Comparison of ENCODE assay signal across 19 cellular contexts in the genomic region with DNA sequence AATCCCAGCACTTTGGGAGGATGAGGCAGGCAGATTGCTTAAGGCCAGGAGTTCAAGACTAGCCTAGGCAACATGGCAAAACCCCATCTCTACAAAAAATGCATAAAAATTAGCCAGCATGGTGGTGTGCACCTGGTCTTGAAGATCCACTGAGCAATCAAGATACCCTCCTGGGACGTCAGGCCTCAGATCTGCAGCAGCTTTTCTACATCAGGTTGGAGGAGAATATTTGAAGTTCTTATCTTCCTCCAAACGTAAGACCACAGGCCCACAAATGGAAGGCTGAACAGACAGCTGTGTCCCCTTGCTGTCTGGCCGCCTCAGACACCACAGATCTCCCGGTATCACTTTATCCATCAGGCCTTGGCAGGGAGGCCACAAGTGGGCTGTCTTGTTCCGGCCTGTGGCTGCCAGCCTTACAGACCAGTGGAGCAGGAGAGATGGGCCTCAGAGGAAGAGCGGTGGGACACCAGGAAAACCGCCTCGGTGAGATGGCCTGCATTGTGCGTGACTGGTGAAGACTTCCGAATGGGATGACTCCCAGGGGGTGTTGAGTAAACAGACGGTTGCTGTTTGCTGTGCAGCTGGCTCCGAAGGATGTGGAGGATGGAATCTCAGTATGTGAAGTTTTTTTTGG. TPM values are rescaled to one million over a fixed set of nuclear protein-coding genes. Genes with fewer than 3 reads are reported as not detected.
DNase-seq lines count a peak whose midpoint lies in the region; ATAC-seq and TF ChIP-seq lines count a peak whose summit lies in the region.
"Had no signal": no experiment of that assay in that cellular context is flagged by ENCODE, and none has a peak within 500 bp of the region (broad histone marks: within the 10 kb centered on the region; RNA-seq: fewer than 3 reads in every experiment).

No MANE protein-coding gene starts in this region.

- H3K27me3 Mint-ChIP-seq in activated CD8-positive, alpha-beta T cell treated with anti-CD3 and anti-CD28 coated beads, Interleukin-2, amount 10 ng/mL, durations not matched to agents 7 days and 5 days (ENCODE audit: low read depth) = no peaks in the 10 kb centered on the region
- H3K27me3 Mint-ChIP-seq in activated CD8-positive, alpha-beta T cell treated with anti-CD3 and anti-CD28 coated beads for 36 hours = no peaks in the 10 kb centered on the region

- ATAC-seq in activated CD8-positive, alpha-beta T cell treated with anti-CD3 and anti-CD28 coated beads, Interleukin-2, amount 10 ng/mL, durations not matched to agents 7 days and 5 days = no peak
- ATAC-seq in activated CD8-positive, alpha-beta T cell treated with anti-CD3 and anti-CD28 coated beads for 36 hours = no peak
- ATAC-seq in sciatic nerve (peak; percentile 73), HG02970 (IDR thresholded peaks at IDR 0.05; ENCODE audit: low FRiP score, unreplicated experiment) (no peak)
- ATAC-seq: GM12878, K562, pancreas had no signal

- peak overlapping the region; percentile 7 for H3K27ac Mint-ChIP-seq in activated CD8-positive, alpha-beta T cell treated with anti-CD3 and anti-CD28 coated beads, Interleukin-2, amount 10 ng/mL, durations not matched to agents 7 days and 5 days
- H3K27ac Mint-ChIP-seq in activated CD8-positive, alpha-beta T cell treated with anti-CD3 and anti-CD28 coated beads for 36 hours = no peak overlapping the region
- H3K27ac Mint-ChIP-seq: activated B cell treated with CpG ODN at 0.5 μM for 24 hours had no signal

- no peaks in the 10 kb centered on the region for H3K9me3 Mint-ChIP-seq in activated CD8-positive, alpha-beta T cell treated with anti-CD3 and anti-CD28 coated beads, Interleukin-2, amount 10 ng/mL, durations not matched to agents 7 days and 5 days (ENCODE audit: insufficient read depth)
- H3K9me3 Mint-ChIP-seq in activated CD8-positive, alpha-beta T cell treated with anti-CD3 and anti-CD28 coated beads for 36 hours = peaks cover 8% of the 10 kb centered on the region

- DNase-seq in activated CD8-positive, alpha-beta T cell treated with anti-CD3 and anti-CD28 coated beads, Interleukin-2, amount 10 ng/mL, durations not matched to agents 7 days and 5 days = no peak
- DNase-seq in activated CD8-positive, alpha-beta T cell treated with anti-CD3 and anti-CD28 coated beads for 36 hours = no peak
- DNase-seq in NCI-H2171 treated with DMSO at 0.1 percent for 48 hours (lab: John Stamatoyannopoulos, UW) (peak; percentile 76), fibroblast of peridontal ligament (ENCODE audit: extremely low read depth) (peak; percentile 50), sciatic nerve (ENCODE audit: low spot score) (no peak), T-helper 2 cell (no peak)
- DNase-seq in activated CD4-positive, alpha-beta T cell treated with anti-CD3 and anti-CD28 coated beads for 1 hour = no peak
- DNase-seq: 8988T, activated B cell treated with CpG ODN at 0.5 μM for 24 hours, activated T-cell treated with anti-CD3 and anti-CD28 coated beads for 4 hours, cerebellar nuclear complex, DMS 273 treated with DMSO at 0.1 percent for 48 hours, NCI-H187, NCI-H774, pancreas, thyroid gland had no signal

- peaks cover 56% of the 10 kb centered on the region for H3K36me3 Mint-ChIP-seq in activated CD8-positive, alpha-beta T cell treated with anti-CD3 and anti-CD28 coated beads, Interleukin-2, amount 10 ng/mL, durations not matched to agents 7 days and 5 days (ENCODE audit: low read depth)
- peaks cover 42% of the 10 kb centered on the region for H3K36me3 Mint-ChIP-seq in activated CD8-positive, alpha-beta T cell treated with anti-CD3 and anti-CD28 coated beads for 36 hours (ENCODE audit: low read depth)

- TF ChIP-seq CTCF in activated CD8-positive, alpha-beta T cell treated with anti-CD3 and anti-CD28 coated beads for 36 hours (IDR thresholded peaks at IDR 0.05) = no peak

- POLR2A ChIA-PET in activated CD8-positive, alpha-beta T cell treated with anti-CD3 and anti-CD28 coated beads, Interleukin-2, amount 10 ng/mL, durations not matched to agents 7 days and 5 days (lab: Charles Lee) = interaction anchor here (1.3 kb wide), 1 partner anchor 15 kb away, joined by 4 read pairs; no protein-coding TSS in a partner anchor
- POLR2A ChIA-PET in activated CD8-positive, alpha-beta T cell treated with anti-CD3 and anti-CD28 coated beads for 36 hours (lab: Charles Lee) = interaction anchor here (1.4 to 4.6 kb wide), 2 partner anchors 8 to 15 kb away, joined by 4 to 18 read pairs; a partner anchor contains a TSS

- CTCF ChIA-PET in activated CD8-positive, alpha-beta T cell treated with anti-CD3 and anti-CD28 coated beads, Interleukin-2, amount 10 ng/mL, durations not matched to agents 7 days and 5 days (lab: Charles Lee) = interaction anchor here (1.1 to 17.6 kb wide), 2 partner anchors 8 to 86 kb away, joined by 3 to 225 read pairs; no protein-coding TSS in a partner anchor
- CTCF ChIA-PET in activated CD8-positive, alpha-beta T cell treated with anti-CD3 and anti-CD28 coated beads for 36 hours (lab: Charles Lee) = interaction anchor here (1.4 to 9.9 kb wide), 3 partner anchors 14 to 84 kb away, joined by 3 to 71 read pairs (median 33); a partner anchor contains a TSS

- peaks cover 84% of the 10 kb centered on the region for H3K4me1 Mint-ChIP-seq in activated CD8-positive, alpha-beta T cell treated with anti-CD3 and anti-CD28 coated beads, Interleukin-2, amount 10 ng/mL, durations not matched to agents 7 days and 5 days (ENCODE audit: low read depth)
- peaks cover 74% of the 10 kb centered on the region for H3K4me1 Mint-ChIP-seq in activated CD8-positive, alpha-beta T cell treated with anti-CD3 and anti-CD28 coated beads for 36 hours (ENCODE audit: low read depth)

- intact Hi-C loops in activated CD8-positive, alpha-beta T cell treated with anti-CD3 and anti-CD28 coated beads for 36 hours (cut with micrococcal nuclease) = no loop called here
- intact Hi-C loops in sciatic nerve (cut with DNase I) = no loop called here

- H3K4me3 Mint-ChIP-seq in activated CD8-positive, alpha-beta T cell treated with anti-CD3 and anti-CD28 coated beads, Interleukin-2, amount 10 ng/mL, durations not matched to agents 7 days and 5 days = no peak overlapping the region
- no peak overlapping the region for H3K4me3 Mint-ChIP-seq in activated CD8-positive, alpha-beta T cell treated with anti-CD3 and anti-CD28 coated beads for 36 hours
- H3K4me3 Mint-ChIP-seq: activated B cell treated with CpG ODN at 0.5 μM for 24 hours had no signal

RNA-seq across cellular contexts. Expression of a gene that starts 15.9 kb away (rescaled TPM):
- 10 to 100 TPM; 66.6 to 75.0 TPM for total RNA-seq in activated CD8-positive, alpha-beta T cell treated with anti-CD3 and anti-CD28 coated beads, Interleukin-2, amount 10 ng/mL, durations not matched to agents 7 days and 5 days
- 10 to 100 TPM; 36.1 to 40.6 TPM for total RNA-seq in activated CD8-positive, alpha-beta T cell treated with anti-CD3 and anti-CD28 coated beads for 36 hours
- 9.2 TPM for total RNA-seq in sciatic nerve

Comparison
In these comparisons a context has a peak if more than half of its experiments do, and no peak if none do; other contexts are left out.
1. DNase-seq: peak in NCI-H2171 treated with DMSO at 0.1 percent for 48 hours (single experiment) and fibroblast of peridontal ligament (single experiment); none in activated CD8-positive, alpha-beta T cell treated with anti-CD3 and anti-CD28 coated beads, Interleukin-2, amount 10 ng/mL, durations not matched to agents 7 days and 5 days (single experiment), activated CD8-positive, alpha-beta T cell treated with anti-CD3 and anti-CD28 coated beads for 36 hours (single experiment), sciatic nerve (single experiment), T-helper 2 cell (0 of 5) and activated CD4-positive, alpha-beta T cell treated with anti-CD3 and anti-CD28 coated beads for 1 hour (single experiment).